In genomic region chr3:43006825-43007224, GRCh38 we compare ENCODE assay signal across 1 cellular context.
TF ChIP-seq lines count a peak whose summit lies in the region.

No MANE protein-coding gene starts in this region.

TF ChIP-seq in GM23338, 12 proteins besides CTCF, POLR2A, EP300 and RAD21 (continued from another document):
- TF ChIP-seq EZH2 (IDR thresholded peaks at IDR 0.05; ENCODE audit: low read depth, unreplicated experiment) (no peak), REST (IDR thresholded peaks at IDR 0.05; ENCODE audit: unreplicated experiment) (no peak), ZNF462 (CRISPR knock-in tag; IDR thresholded peaks at IDR 0.05) (no peak)
